In the genomic region with DNA sequence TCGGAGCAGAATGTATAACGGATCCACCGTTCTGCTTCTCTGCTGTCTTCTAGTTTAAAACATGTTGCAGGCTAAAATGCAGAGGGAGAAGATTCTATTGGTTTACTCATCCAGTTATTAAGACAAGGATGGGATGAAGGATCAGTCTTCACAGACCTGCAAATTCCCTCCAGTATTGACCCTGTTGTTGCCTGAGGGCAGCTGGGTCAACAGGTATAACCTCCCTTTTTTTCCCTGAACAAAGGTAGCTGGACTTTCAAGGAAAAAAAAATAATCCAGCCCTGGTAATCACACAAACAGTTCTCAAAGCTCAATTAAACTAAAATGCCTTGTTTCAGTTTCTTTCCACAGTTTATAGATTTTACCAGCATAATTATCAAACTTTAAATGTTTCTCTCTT, we compare ENCODE assay signal across 18 cellular contexts.
A peak's percentile ranks its signal among the peaks of the same experiment; 100 is the strongest.
DNase-seq lines count a peak whose midpoint lies in the region; ATAC-seq and TF ChIP-seq lines count a peak whose summit lies in the region.
"Had no signal": no experiment of that assay in that cellular context is flagged by ENCODE, and none has a peak within 500 bp of the region (broad histone marks: within the 10 kb centered on the region; RNA-seq: fewer than 3 reads in every experiment).

No MANE protein-coding gene starts in this region.

- peaks cover 4% of the 10 kb centered on the region for H3K9me3 Mint-ChIP-seq in progenitor cell of endocrine pancreas (ENCODE audit: low read depth)
- H3K9me3 Mint-ChIP-seq: CD8-positive, alpha-beta T cell had no signal

- peaks cover 59% of the 10 kb centered on the region for H3K4me1 Mint-ChIP-seq in progenitor cell of endocrine pancreas (ENCODE audit: low read depth)

- no peak for TF ChIP-seq POLR2A in body of pancreas (IDR thresholded peaks at IDR 0.05)

- H3K27ac ChIP-seq in body of pancreas: peak overlapping the region in 3 of 4 donors; percentile 25 to 55 (median 38)
- H3K27ac ChIP-seq: GM23248 had no signal

- ATAC-seq in HG03159 (IDR thresholded peaks at IDR 0.05; ENCODE audit: unreplicated experiment) (peak; percentile 4), body of pancreas (peak; percentile 59)
- ATAC-seq: CD8-positive, alpha-beta T cell; HCT116 had no signal

- no peaks in the 10 kb centered on the region for H3K27me3 ChIP-seq in body of pancreas

- TF ChIP-seq CTCF in body of pancreas (IDR thresholded peaks at IDR 0.05) (no peak), progenitor cell of endocrine pancreas (IDR thresholded peaks at IDR 0.05; ENCODE audit: unreplicated experiment) (no peak)

- H3K36me3 ChIP-seq in body of pancreas (replicated peaks in 1 of 2; ENCODE audit: insufficient read depth in 1 of 2, low read depth in 2 of 2): no peaks in the 10 kb centered on the region

- H3K9me3 ChIP-seq in body of pancreas: no peaks in the 10 kb centered on the region

- DNase-seq in NCI-H1930 (lab: John Stamatoyannopoulos, UW) (peak; percentile 68 to 76), body of pancreas (peak in 3 of 4 donors; percentile 54 to 66 (median 57)), progenitor cell of endocrine pancreas (ENCODE audit: low spot score, unreplicated experiment) (no peak), KG1 (lab: John Stamatoyannopoulos, UW) (no peak), anterior cingulate cortex (lab: John Stamatoyannopoulos, UW) (no peak)
- DNase-seq in stimulated activated CD4-positive, alpha-beta T cell treated with anti-CD3 and anti-CD28 coated beads, Interleukin-4, amount 100 ng/mL, for 1 hour: no peak
- DNase-seq: ACHN; CD8-positive, alpha-beta T cell; DND-41; GDM1; GM23248; NCI-H1092 treated with DMSO at 0.1 percent for 48 hours; NCI-H187 treated with DMSO at 0.1 percent for 48 hours; NCI-H2171 treated with DMSO at 0.1 percent for 48 hours; NCI-H774; SHP77 had no signal

- WGBS in body of pancreas, 2 donors: 26 to 50% methylated on average over 3 of the region's 3 CpGs

- no peaks in the 10 kb centered on the region for H3K27me3 Mint-ChIP-seq in progenitor cell of endocrine pancreas

- intact Hi-C loops in body of pancreas (cut with DNase I): no loop called here

- H3K36me3 Mint-ChIP-seq in progenitor cell of endocrine pancreas (ENCODE audit: insufficient read depth): no peaks in the 10 kb centered on the region
- H3K36me3 Mint-ChIP-seq: CD8-positive, alpha-beta T cell had no signal

- H3K4me1 ChIP-seq in body of pancreas: peaks cover 60% of the 10 kb centered on the region

- no peak overlapping the region for H3K4me3 ChIP-seq in body of pancreas
- H3K4me3 ChIP-seq: GM23248 had no signal

- peak overlapping the region; percentile 53 for H3K27ac Mint-ChIP-seq in progenitor cell of endocrine pancreas
- H3K27ac Mint-ChIP-seq: CD8-positive, alpha-beta T cell had no signal

- H3K4me3 Mint-ChIP-seq in progenitor cell of endocrine pancreas (ENCODE audit: low read depth): no peak overlapping the region
- H3K4me3 Mint-ChIP-seq: CD8-positive, alpha-beta T cell had no signal

Comparison
In these comparisons a context has a peak if more than half of its experiments do, and no peak if none do; other contexts are left out.
1. DNase-seq: peak in NCI-H1930 (2 of 2) and body of pancreas (3 of 4); none in progenitor cell of endocrine pancreas (single experiment), KG1 (single experiment), stimulated activated CD4-positive, alpha-beta T cell treated with anti-CD3 and anti-CD28 coated beads, Interleukin-4, amount 100 ng/mL, for 1 hour (single experiment) and anterior cingulate cortex (0 of 58).